Comparison of ENCODE assay signal across 6 cellular contexts in genomic region chr17:7323731-7324437, GRCh38. TPM values are rescaled to one million over a fixed set of nuclear protein-coding genes. Genes with fewer than 3 reads are reported as not detected.
DNase-seq lines count a peak whose midpoint lies in the region; ATAC-seq and TF ChIP-seq lines count a peak whose summit lies in the region.

No MANE protein-coding gene starts in this region.

- H3K9me3 ChIP-seq in IMR-90 (ENCODE audit: control insufficient read depth, insufficient read depth, low read length), result no peaks in the 10 kb centered on the region
- H3K9me3 ChIP-seq in left lung, result no peaks in the 10 kb centered on the region
- H3K9me3 ChIP-seq in upper lobe of left lung, result no peaks in the 10 kb centered on the region

- no peak overlapping the region for H3K56ac ChIP-seq in IMR-90 (ENCODE audit: extremely low read depth, insufficient read depth, low read length)

- DNase-seq in IMR-90 (peak; percentile 17), left lung (peak in 1 of 2 donors; percentile 91), upper lobe of left lung (peak; percentile 58 to 95)

- no peak overlapping the region for H2BK15ac ChIP-seq in IMR-90 (ENCODE audit: low read depth, low read length)

- H2AK5ac ChIP-seq in IMR-90 (ENCODE audit: low read depth, low read length), result peak overlapping the region; percentile 49

- no peak overlapping the region for H3K4me3 Mint-ChIP-seq in activated T-helper 17 cell treated with anti-CD3 and anti-CD28 coated beads, Interleukin-2, amount 50 U/mL, for 72 hours

- POLR2A ChIA-PET in IMR-90 (lab: Charles Lee; ENCODE audit: unreplicated experiment), result no interaction called here

- TF ChIP-seq RAD21 in IMR-90 (IDR thresholded peaks at IDR 0.05; ENCODE audit: low read length), result peak; percentile 67

- no peak overlapping the region for H4K8ac ChIP-seq in IMR-90 (ENCODE audit: low read depth in 2 of 2, low read length in 2 of 2)

- H3K27ac ChIP-seq in IMR-90 (ENCODE audit: insufficient read depth, low read length) (no peak overlapping the region), left lung (no peak overlapping the region), upper lobe of left lung (no peak overlapping the region)

- no peak overlapping the region for H2BK5ac ChIP-seq in IMR-90 (ENCODE audit: low read depth, low read length, poor library complexity, severe bottlenecking)

- H3K27me3 ChIP-seq in IMR-90 (ENCODE audit: control insufficient read depth, insufficient read depth, low read length), result no peaks in the 10 kb centered on the region
- H3K27me3 ChIP-seq in left lung, result no peaks in the 10 kb centered on the region
- no peaks in the 10 kb centered on the region for H3K27me3 ChIP-seq in upper lobe of left lung

- H3K4me2 ChIP-seq in IMR-90 (ENCODE audit: low read depth, low read length), result no peak overlapping the region

- TF ChIP-seq CTCF in IMR-90 (conservative IDR thresholded peaks at IDR 0.05; ENCODE audit: low read depth, low read length), result peak; percentile 72
- TF ChIP-seq CTCF in left lung (IDR thresholded peaks at IDR 0.05), result peak; percentile 57 to 87
- TF ChIP-seq CTCF in upper lobe of left lung (IDR thresholded peaks at IDR 0.05), result peak; percentile 78 to 87 (median 84)

- H2BK20ac ChIP-seq in IMR-90 (ENCODE audit: low read depth, low read length), result no peak overlapping the region

- H3K9me1 ChIP-seq in IMR-90 (ENCODE audit: insufficient read depth, low read length), result peaks cover 6% of the 10 kb centered on the region; the same call in 1 of the 2 replicates

- no peak overlapping the region for H3K14ac ChIP-seq in IMR-90 (replicated peaks; ENCODE audit: low read depth, low read length)

- peak overlapping the region; percentile 36 for H3K27ac Mint-ChIP-seq in activated T-helper 17 cell treated with anti-CD3 and anti-CD28 coated beads, Interleukin-2, amount 50 U/mL, for 72 hours

- H3K4ac ChIP-seq in IMR-90 (ENCODE audit: low read depth, low read length), result no peak overlapping the region

- H3K4me1 ChIP-seq in IMR-90 (ENCODE audit: control insufficient read depth, insufficient read depth, low read length), result 0 out of 2 replicates have a peak, but pooled peaks cover 2% of the 10 kb centered on the region
- H3K4me1 ChIP-seq in left lung, result peaks cover 0 to 14% of the 10 kb centered on the region in 2 donors
- H3K4me1 ChIP-seq in upper lobe of left lung, result peaks cover 8 to 16% (median 9%) of the 10 kb centered on the region in 4 donors

- H3K36me3 Mint-ChIP-seq in activated T-helper 17 cell treated with anti-CD3 and anti-CD28 coated beads, Interleukin-2, amount 50 U/mL, for 72 hours (ENCODE audit: low read depth), result peaks cover 44% of the 10 kb centered on the region

- peaks cover 11% of the 10 kb centered on the region for H3K4me1 Mint-ChIP-seq in activated T-helper 17 cell treated with anti-CD3 and anti-CD28 coated beads, Interleukin-2, amount 50 U/mL, for 72 hours

- peaks cover 7% of the 10 kb centered on the region for H4K20me1 ChIP-seq in IMR-90 (ENCODE audit: insufficient read depth, low read length)

- no TSS peak for BruUV-seq in IMR-90 (replicated peaks; lab: Mats Ljungman, UMichigan)

- peak overlapping the region; percentile 70 for H2AFZ ChIP-seq in IMR-90 (replicated peaks; ENCODE audit: low read length, poor library complexity)

- in situ Hi-C loops in IMR-90 (cut with MboI; ENCODE audit: low sequenced_read_pairs), result no loop called here

- H3K36me3 ChIP-seq in IMR-90 (ENCODE audit: control insufficient read depth, insufficient read depth, low read length), result peaks cover 59% of the 10 kb centered on the region
- H3K36me3 ChIP-seq in left lung, result peaks cover 0 to 79% of the 10 kb centered on the region in 2 donors
- peaks cover 15 to 81% (median 60%) of the 10 kb centered on the region in 4 donors for H3K36me3 ChIP-seq in upper lobe of left lung

- no peaks in the 10 kb centered on the region for H3K9me3 Mint-ChIP-seq in activated T-helper 17 cell treated with anti-CD3 and anti-CD28 coated beads, Interleukin-2, amount 50 U/mL, for 72 hours

- no peak overlapping the region for H2BK120ac ChIP-seq in IMR-90 (ENCODE audit: low read depth, low read length)

- H3K79me1 ChIP-seq in IMR-90 (ENCODE audit: low read depth in 1 of 2, low read length in 2 of 2), result peaks cover 10 to 28% of the 10 kb centered on the region in 2 experiments; a peak in 3 of 4 replicates

- TF ChIP-seq EP300 in upper lobe of left lung (IDR thresholded peaks at IDR 0.05), result no peak

- H3K27me3 Mint-ChIP-seq in activated T-helper 17 cell treated with anti-CD3 and anti-CD28 coated beads, Interleukin-2, amount 50 U/mL, for 72 hours, result no peaks in the 10 kb centered on the region

- H2AK9ac ChIP-seq in IMR-90 (replicated peaks; ENCODE audit: low read depth, low read length, poor library complexity), result peak overlapping the region; percentile 50

- H3K9ac ChIP-seq in IMR-90 (ENCODE audit: low read depth, low read length), result no peak overlapping the region

- H4K91ac ChIP-seq in IMR-90 (ENCODE audit: insufficient read depth, low read depth, low read length), result no peak overlapping the region

- H4K5ac ChIP-seq in IMR-90 (ENCODE audit: low read depth, low read length), result no peak overlapping the region

- H3K18ac ChIP-seq in IMR-90 (ENCODE audit: low read depth, low read length), result no peak overlapping the region

- intact Hi-C loops in IMR-90 (cut with micrococcal nuclease) (loop anchor here (10.0 kb wide), 1 partner anchor 241 kb away; the partner anchor contains the start of gene SENP3), left lung (cut with DNase I) (no loop called here)

- TF ChIP-seq POLR2A in IMR-90 (IDR thresholded peaks at IDR 0.05; ENCODE audit: low read depth, low read length) (no peak), upper lobe of left lung (IDR thresholded peaks at IDR 0.05) (no peak)

- CTCF ChIA-PET in IMR-90 (lab: Yijun Ruan, JAX), result no interaction called here

- dilution Hi-C loops in IMR-90 (cut with HindIII; ENCODE audit: low sequenced_read_pairs, unreplicated experiment), result no loop called here

- H3K23ac ChIP-seq in IMR-90 (ENCODE audit: low read depth, low read length), result no peak overlapping the region

- ATAC-seq in IMR-90 (ENCODE audit: low read depth) (peak; percentile 62; the same call in 1 of the 2 replicates), left lung (peak; percentile 26), upper lobe of left lung (ENCODE audit: low FRiP score in 2 of 2) (peak in 1 of 2 donors; percentile 61), GM21423 (IDR thresholded peaks at IDR 0.05; ENCODE audit: unreplicated experiment) (no peak), HG02852 (IDR thresholded peaks at IDR 0.05; ENCODE audit: unreplicated experiment) (no peak)
- peak; percentile 74 for ATAC-seq in activated T-helper 17 cell treated with anti-CD3 and anti-CD28 coated beads, Interleukin-2, amount 50 U/mL, for 72 hours (replicated peaks)

- H3K4me3 ChIP-seq in IMR-90 (ENCODE audit: insufficient read depth, low read depth, low read length) (no peak overlapping the region), left lung (no peak overlapping the region), upper lobe of left lung (no peak overlapping the region)

- WGBS in IMR-90 (ENCODE audit: extremely low coverage in 2 of 2, insufficient read length in 1 of 2), 2 experiments, result 95% methylated on average over 8 of the region's 39 CpGs; no CpG with 5 or more reads in 1 of the 2 experiments
- 69 to 93% methylated on average over 22 to 39 of the region's 39 CpGs for WGBS in upper lobe of left lung, 2 donors

TF ChIP-seq in IMR-90, 13 proteins besides CTCF, POLR2A, EP300 and RAD21:
- TF ChIP-seq CEBPB (IDR thresholded peaks at IDR 0.05; ENCODE audit: low read depth, low read length) (no peak), SMC3 (IDR thresholded peaks at IDR 0.05; ENCODE audit: low read depth, low read length) (peak; percentile 81)

RNA-seq across cellular contexts. Expression of gene NEURL4, which starts 5.3 kb away (rescaled TPM):
- 8.4 and 9.2 TPM in 2 replicates for total RNA-seq in IMR-90 (2012; rRNA removed)
- 23.3 and 26.3 TPM in 2 replicates for polyA plus RNA-seq in IMR-90 (2012; rRNA removed)
- polyA plus RNA-seq in IMR-90 (2012; cell fraction: cytosol; rRNA removed), result 8.2 and 10.6 TPM in 2 replicates
- polyA plus RNA-seq in IMR-90 (2012; cell fraction: nucleus; rRNA removed; ENCODE audit: low replicate concordance), result 135 and 269 TPM in 2 replicates
- total RNA-seq in activated T-helper 17 cell treated with anti-CD3 and anti-CD28 coated beads, Interleukin-2, amount 50 U/mL, for 72 hours, result 10 to 100 TPM; 22.9 to 33.0 TPM
- 10 to 100 TPM; 27.8 to 35.2 TPM for total RNA-seq in left lung
- total RNA-seq in upper lobe of left lung, result 10 to 100 TPM; 14.2 to 77.5 (median 37.5) TPM

RNA-seq across cellular contexts. Expression of gene GPS2, which starts 8.7 kb away (rescaled TPM):
- total RNA-seq in IMR-90 (2012; rRNA removed) (36.2 and 37.5 TPM in 2 replicates), left lung (10 to 100 TPM; 48.2 to 54.9 TPM), upper lobe of left lung (100 to 1,000 TPM in 2 of 6 donors, 10 to 100 TPM in 4; 55.2 to 109 (median 95.7) TPM)
- polyA plus RNA-seq in IMR-90 (2012; rRNA removed), result 47.5 and 50.9 TPM in 2 replicates
- 40.8 and 58.5 TPM in 2 replicates for polyA plus RNA-seq in IMR-90 (2012; cell fraction: cytosol; rRNA removed)
- 122 and 144 TPM in 2 replicates for polyA plus RNA-seq in IMR-90 (2012; cell fraction: nucleus; rRNA removed; ENCODE audit: low replicate concordance)
- total RNA-seq in activated T-helper 17 cell treated with anti-CD3 and anti-CD28 coated beads, Interleukin-2, amount 50 U/mL, for 72 hours, result 10 to 100 TPM; 38.3 to 65.6 TPM

RNA-seq across cellular contexts. Expression of gene ACAP1, which starts 12.4 kb away (rescaled TPM):
- total RNA-seq in IMR-90 (2012; rRNA removed), result under 0.01 and 0.83 TPM in 2 replicates
- 2.1 and 2.3 TPM in 2 replicates for polyA plus RNA-seq in IMR-90 (2012; rRNA removed)
- 0.23 and 2.6 TPM in 2 replicates for polyA plus RNA-seq in IMR-90 (2012; cell fraction: cytosol; rRNA removed)
- 1.1 and 1.3 TPM in 2 replicates for polyA plus RNA-seq in IMR-90 (2012; cell fraction: nucleus; rRNA removed; ENCODE audit: low replicate concordance)
- total RNA-seq in activated T-helper 17 cell treated with anti-CD3 and anti-CD28 coated beads, Interleukin-2, amount 50 U/mL, for 72 hours, result 100 to 1,000 TPM; 527 to 774 TPM
- 10 to 100 TPM in 1 of 2 donors, 1 to 10 TPM in 1; 9.9 to 51.4 TPM for total RNA-seq in left lung
- total RNA-seq in upper lobe of left lung, result 100 to 1,000 TPM in 1 of 6 donors, 10 to 100 TPM in 4, 1 to 10 TPM in 1; 8.5 to 114 (median 22.8) TPM

RNA-seq across cellular contexts. Expression of gene EIF5A, which starts 16.5 kb away (rescaled TPM):
- total RNA-seq in IMR-90 (2012; rRNA removed) (718 and 883 TPM in 2 replicates), left lung (100 to 1,000 TPM; 307 to 622 TPM), upper lobe of left lung (100 to 1,000 TPM in 5 of 6 donors, 10 to 100 TPM in 1; 84.9 to 303 (median 207) TPM)
- polyA plus RNA-seq in IMR-90 (2012; rRNA removed), result 660 and 782 TPM in 2 replicates
- polyA plus RNA-seq in IMR-90 (2012; cell fraction: cytosol; rRNA removed), result 980 and 1,099 TPM in 2 replicates
- polyA plus RNA-seq in IMR-90 (2012; cell fraction: nucleus; rRNA removed; ENCODE audit: low replicate concordance), result 459 and 607 TPM in 2 replicates
- 100 to 1,000 TPM; 429 to 978 TPM for total RNA-seq in activated T-helper 17 cell treated with anti-CD3 and anti-CD28 coated beads, Interleukin-2, amount 50 U/mL, for 72 hours

RNA-seq across cellular contexts. Expression of gene KCTD11, which starts 28.1 kb away (rescaled TPM):
- total RNA-seq in IMR-90 (2012; rRNA removed), result 10.6 and 10.8 TPM in 2 replicates
- polyA plus RNA-seq in IMR-90 (2012; rRNA removed), result 14.4 and 16.4 TPM in 2 replicates
- 8.7 and 14.4 TPM in 2 replicates for polyA plus RNA-seq in IMR-90 (2012; cell fraction: cytosol; rRNA removed)
- 9.6 and 10.0 TPM in 2 replicates for polyA plus RNA-seq in IMR-90 (2012; cell fraction: nucleus; rRNA removed; ENCODE audit: low replicate concordance)
- total RNA-seq in activated T-helper 17 cell treated with anti-CD3 and anti-CD28 coated beads, Interleukin-2, amount 50 U/mL, for 72 hours, result 10 to 100 TPM; 14.0 to 96.8 TPM
- total RNA-seq in left lung, result 10 to 100 TPM; 10.3 to 10.7 TPM
- total RNA-seq in upper lobe of left lung, result 10 to 100 TPM in 3 of 6 donors, 1 to 10 TPM in 3; 5.2 to 13.8 (median 10.5) TPM

Comparison
In these comparisons a context has a peak if more than half of its experiments do, and no peak if none do; other contexts are left out.
1. ATAC-seq: peak in IMR-90 (single experiment), activated T-helper 17 cell treated with anti-CD3 and anti-CD28 coated beads, Interleukin-2, amount 50 U/mL, for 72 hours (single experiment) and left lung (single experiment); none in GM21423 (single experiment) and HG02852 (single experiment).
2. Peak in every context shown above with its lines, with median percentiles within 50 percentile points of each other: CTCF ChIP-seq.